In genomic region chr4:96521046-96521536, GRCh38 we compare ENCODE assay signal across 18 cellular contexts.
DNase-seq lines count a peak whose midpoint lies in the region; ATAC-seq and TF ChIP-seq lines count a peak whose summit lies in the region.
"Had no signal": no experiment of that assay in that cellular context is flagged by ENCODE, and none has a peak within 500 bp of the region (broad histone marks: within the 10 kb centered on the region; RNA-seq: fewer than 3 reads in every experiment).

No MANE protein-coding gene starts in this region.

- H3K4me3 Mint-ChIP-seq in stimulated activated naive CD8-positive, alpha-beta T cell treated with anti-CD3 and anti-CD28 coated beads, Interleukin-15, amount 100 ng/mL, for 72 hours = no peak overlapping the region
- H3K4me3 Mint-ChIP-seq in immature natural killer cell = no peak overlapping the region
- H3K4me3 Mint-ChIP-seq: CD4-positive, alpha-beta T cell had no signal

- no peaks in the 10 kb centered on the region for H3K27me3 ChIP-seq in upper lobe of right lung

- no peaks in the 10 kb centered on the region for H3K4me1 ChIP-seq in upper lobe of right lung
- H3K4me1 ChIP-seq: A549 had no signal

- peak overlapping the region in 1 of 2 donors; percentile 80 for H3K27ac Mint-ChIP-seq in stimulated activated naive CD8-positive, alpha-beta T cell treated with anti-CD3 and anti-CD28 coated beads, Interleukin-15, amount 100 ng/mL, for 72 hours
- no peak overlapping the region for H3K27ac Mint-ChIP-seq in immature natural killer cell
- H3K27ac Mint-ChIP-seq: CD4-positive, alpha-beta T cell had no signal

- no peak for TF ChIP-seq CTCF in upper lobe of right lung (IDR thresholded peaks at IDR 0.05)

- H3K27me3 Mint-ChIP-seq in stimulated activated naive CD8-positive, alpha-beta T cell treated with anti-CD3 and anti-CD28 coated beads, Interleukin-15, amount 100 ng/mL, for 72 hours = no peaks in the 10 kb centered on the region
- no peaks in the 10 kb centered on the region for H3K27me3 Mint-ChIP-seq in immature natural killer cell (ENCODE audit: low read depth in 3 of 3)
- H3K27me3 Mint-ChIP-seq: CD4-positive, alpha-beta T cell had no signal

- H3K4me1 Mint-ChIP-seq in stimulated activated naive CD8-positive, alpha-beta T cell treated with anti-CD3 and anti-CD28 coated beads, Interleukin-15, amount 100 ng/mL, for 72 hours = peaks cover 4% of the 10 kb centered on the region
- H3K4me1 Mint-ChIP-seq in immature natural killer cell = no peaks in the 10 kb centered on the region

- H3K4me3 ChIP-seq in upper lobe of right lung = no peak overlapping the region
- H3K4me3 ChIP-seq: A549 had no signal

- H3K27ac ChIP-seq in upper lobe of right lung = no peak overlapping the region
- H3K27ac ChIP-seq: 22Rv1, A549, C4-2B had no signal

- H3K36me3 Mint-ChIP-seq in immature natural killer cell = no peaks in the 10 kb centered on the region

- ATAC-seq in stimulated activated naive CD8-positive, alpha-beta T cell treated with anti-CD3 and anti-CD28 coated beads, Interleukin-15, amount 100 ng/mL, for 72 hours = peak; percentile 28
- ATAC-seq in stimulated activated naive CD8-positive, alpha-beta T cell treated with anti-CD3 and anti-CD28 coated beads, Interleukin-15, Interleukin-2, amounts not matched to agents 100 U/mL and 50 U/mL, for 24 hours = no peak
- peak; percentile 38 for ATAC-seq in upper lobe of right lung
- ATAC-seq: A549, HCT116 had no signal

- H3K9me3 ChIP-seq in upper lobe of right lung = no peaks in the 10 kb centered on the region
- H3K9me3 ChIP-seq: A549, Caco-2 had no signal

- DNase-seq in activated gamma-delta T cell (lab: John Stamatoyannopoulos, UW) = peak; percentile 6
- no peak for DNase-seq in activated gamma-delta T cell treated with Interleukin-2 at 50 U/mL for 16 hours
- no peak for DNase-seq in stimulated activated naive CD8-positive, alpha-beta T cell treated with anti-CD3 and anti-CD28 coated beads, Interleukin-15, amount 100 ng/mL, for 72 hours
- no peak for DNase-seq in stimulated activated naive CD8-positive, alpha-beta T cell treated with anti-CD3 and anti-CD28 coated beads, Interleukin-15, Interleukin-2, amounts not matched to agents 100 U/mL and 50 U/mL, for 24 hours
- DNase-seq in upper lobe of right lung = no peak
- DNase-seq in immature natural killer cell = no peak
- DNase-seq in NCI-H2196 treated with DMSO at 0.1 percent for 48 hours (lab: John Stamatoyannopoulos, UW; ENCODE audit: unreplicated experiment) = no peak
- DNase-seq: AML-193; Caco-2; CD4-positive, alpha-beta T cell; GDM1; GOT3; H7; IMR-90 had no signal

- H3K9me3 Mint-ChIP-seq in stimulated activated naive CD8-positive, alpha-beta T cell treated with anti-CD3 and anti-CD28 coated beads, Interleukin-15, amount 100 ng/mL, for 72 hours = peaks cover 0 to 4% of the 10 kb centered on the region in 2 donors
- peaks cover 7 to 27% (median 10%) of the 10 kb centered on the region in 6 donors for H3K9me3 Mint-ChIP-seq in immature natural killer cell

- H3K36me3 ChIP-seq in upper lobe of right lung = no peaks in the 10 kb centered on the region

- intact Hi-C loops in upper lobe of right lung (cut with DNase I) = no loop called here
